19 cellular contexts compared by ENCODE assay signal in the genomic region with DNA sequence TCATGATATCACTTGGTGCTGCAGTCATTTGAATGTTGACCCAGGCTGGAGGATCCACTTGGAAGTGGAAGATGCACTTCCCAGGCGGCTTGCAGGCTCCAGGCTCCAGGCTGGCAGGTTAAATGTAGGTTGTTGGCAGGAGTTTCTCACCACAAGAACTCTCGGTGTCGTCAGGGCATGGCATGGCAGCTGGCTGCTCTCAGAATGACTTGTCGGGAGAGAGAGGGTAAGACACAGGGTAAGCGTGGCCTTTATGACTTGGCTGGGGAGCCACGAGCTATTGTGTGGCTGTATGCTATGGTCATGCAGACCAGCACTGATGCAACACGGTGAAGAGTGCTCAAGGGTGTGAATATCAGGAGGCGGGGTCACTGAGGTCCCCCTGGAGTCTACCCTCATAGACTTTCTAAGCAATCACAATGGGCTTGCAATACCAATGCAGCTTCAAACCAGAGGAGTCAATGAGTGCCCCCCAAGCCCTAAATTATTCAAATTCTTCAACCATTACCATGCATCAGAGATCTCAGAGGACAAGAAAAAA.
DNase-seq lines count a peak whose midpoint lies in the region; ATAC-seq and TF ChIP-seq lines count a peak whose summit lies in the region.
"Had no signal": no experiment of that assay in that cellular context is flagged by ENCODE, and none has a peak within 500 bp of the region (broad histone marks: within the 10 kb centered on the region; RNA-seq: fewer than 3 reads in every experiment).

No MANE protein-coding gene starts in this region.

- no peak overlapping the region for H3K9ac ChIP-seq in endodermal cell (ENCODE audit: extremely low read depth, low read length, poor library complexity, severe bottlenecking)
- H3K9ac ChIP-seq: SK-N-SH had no signal

- H3K4me3 ChIP-seq in endodermal cell (ENCODE audit: low read length) (no peak overlapping the region), tibial nerve (no peak overlapping the region)
- H3K4me3 ChIP-seq: K562 had no signal

- no peaks in the 10 kb centered on the region for H3K36me3 ChIP-seq in endodermal cell (ENCODE audit: control insufficient read depth, insufficient read depth, low read length)
- no peaks in the 10 kb centered on the region for H3K36me3 ChIP-seq in tibial nerve

- no peak overlapping the region for H3K27ac Mint-ChIP-seq in stimulated activated naive CD8-positive, alpha-beta T cell treated with anti-CD3 and anti-CD28 coated beads, Interleukin-15, amount 100 ng/mL, for 72 hours
- H3K27ac Mint-ChIP-seq in endodermal cell = no peak overlapping the region
- H3K27ac Mint-ChIP-seq in stimulated activated effector memory CD8-positive, alpha-beta T cell treated with anti-CD3 and anti-CD28 coated beads, Interleukin-12 subunit alpha, Interleukin-12 subunit beta, amount 100 ng/mL, for 72 hours = no peak overlapping the region
- H3K27ac Mint-ChIP-seq: CD4-positive, alpha-beta T cell had no signal

- peaks cover 8% of the 10 kb centered on the region for H3K9me3 ChIP-seq in endodermal cell (ENCODE audit: control insufficient read depth, low read length)
- peaks cover 0 to 13% (median 0%) of the 10 kb centered on the region in 4 donors for H3K9me3 ChIP-seq in tibial nerve
- H3K9me3 ChIP-seq: SK-N-SH had no signal

- WGBS in endodermal cell (ENCODE audit: insufficient coverage in 1 of 2, insufficient read length in 1 of 2), 2 experiments = 71 to 77% methylated on average over 4 to 8 of the region's 8 CpGs
- 75 to 77% methylated on average over 8 of the region's 8 CpGs for WGBS in tibial nerve, 2 donors

- DNase-seq in stimulated activated naive CD8-positive, alpha-beta T cell treated with anti-CD3 and anti-CD28 coated beads, Interleukin-15, Interleukin-2, amounts not matched to agents 100 U/mL and 50 U/mL, for 24 hours = no peak
- DNase-seq in stimulated activated naive CD8-positive, alpha-beta T cell treated with anti-CD3 and anti-CD28 coated beads, Interleukin-15, amount 100 ng/mL, for 72 hours = no peak
- DNase-seq in NCI-H510A (lab: John Stamatoyannopoulos, UW) (peak; percentile 70), endodermal cell (peak; percentile 62), NCI-H524 (lab: John Stamatoyannopoulos, UW) (no peak), glomerular visceral epithelial cell (ENCODE audit: extremely low spot score) (no peak), tibial nerve (ENCODE audit: low spot score in 2 of 2) (no peak)
- DNase-seq in stimulated activated effector memory CD8-positive, alpha-beta T cell treated with anti-CD3 and anti-CD28 coated beads, Interleukin-12 subunit alpha, Interleukin-12 subunit beta, amount 100 ng/mL, for 72 hours (ENCODE audit: low spot score in 2 of 2) = no peak
- DNase-seq: Calu3; CD4-positive, alpha-beta T cell; NCI-H1930; NCI-H226; NCI-H526 treated with DMSO at 0.1 percent for 48 hours; NK-92 treated with Interleukin-12 subunit alpha and Interleukin-12 subunit beta, amount 100 ng/mL, for 24 hours; RPMI8226; SHP77 treated with DMSO at 0.1 percent for 48 hours; SK-N-SH had no signal

- TF ChIP-seq CTCF in endodermal cell (conservative IDR thresholded peaks at IDR 0.05) = no peak
- TF ChIP-seq CTCF in tibial nerve (IDR thresholded peaks at IDR 0.05) = no peak

- H3K4me1 Mint-ChIP-seq in stimulated activated naive CD8-positive, alpha-beta T cell treated with anti-CD3 and anti-CD28 coated beads, Interleukin-15, amount 100 ng/mL, for 72 hours = no peaks in the 10 kb centered on the region
- H3K4me1 Mint-ChIP-seq in endodermal cell = peaks cover 6% of the 10 kb centered on the region
- H3K4me1 Mint-ChIP-seq in stimulated activated effector memory CD8-positive, alpha-beta T cell treated with anti-CD3 and anti-CD28 coated beads, Interleukin-12 subunit alpha, Interleukin-12 subunit beta, amount 100 ng/mL, for 72 hours = no peaks in the 10 kb centered on the region

- H3K36me3 Mint-ChIP-seq in endodermal cell (ENCODE audit: low read depth) = no peaks in the 10 kb centered on the region
- no peaks in the 10 kb centered on the region for H3K36me3 Mint-ChIP-seq in stimulated activated effector memory CD8-positive, alpha-beta T cell treated with anti-CD3 and anti-CD28 coated beads, Interleukin-12 subunit alpha, Interleukin-12 subunit beta, amount 100 ng/mL, for 72 hours

- H3K27ac ChIP-seq in endodermal cell (ENCODE audit: low read depth, low read length) (no peak overlapping the region), tibial nerve (no peak overlapping the region)

- TF ChIP-seq POLR2A in tibial nerve (IDR thresholded peaks at IDR 0.05) = no peak

- H3K27me3 Mint-ChIP-seq in stimulated activated naive CD8-positive, alpha-beta T cell treated with anti-CD3 and anti-CD28 coated beads, Interleukin-15, amount 100 ng/mL, for 72 hours = peaks cover 11% of the 10 kb centered on the region
- H3K27me3 Mint-ChIP-seq in endodermal cell (ENCODE audit: insufficient read depth) = no peaks in the 10 kb centered on the region
- H3K27me3 Mint-ChIP-seq: CD4-positive, alpha-beta T cell had no signal

- peaks cover 2% of the 10 kb centered on the region for H3K4me1 ChIP-seq in endodermal cell (ENCODE audit: control insufficient read depth, insufficient read depth, low read length)
- H3K4me1 ChIP-seq in tibial nerve = no peaks in the 10 kb centered on the region

- no peak overlapping the region for H3K4me3 Mint-ChIP-seq in stimulated activated naive CD8-positive, alpha-beta T cell treated with anti-CD3 and anti-CD28 coated beads, Interleukin-15, amount 100 ng/mL, for 72 hours
- no peak overlapping the region for H3K4me3 Mint-ChIP-seq in endodermal cell
- H3K4me3 Mint-ChIP-seq in stimulated activated effector memory CD8-positive, alpha-beta T cell treated with anti-CD3 and anti-CD28 coated beads, Interleukin-12 subunit alpha, Interleukin-12 subunit beta, amount 100 ng/mL, for 72 hours = no peak overlapping the region
- H3K4me3 Mint-ChIP-seq: CD4-positive, alpha-beta T cell had no signal

- no peak for TF ChIP-seq EP300 in tibial nerve (IDR thresholded peaks at IDR 0.05)

- H3K9me3 Mint-ChIP-seq in stimulated activated naive CD8-positive, alpha-beta T cell treated with anti-CD3 and anti-CD28 coated beads, Interleukin-15, amount 100 ng/mL, for 72 hours = peaks cover 8 to 22% of the 10 kb centered on the region in 2 donors
- peaks cover 17% of the 10 kb centered on the region for H3K9me3 Mint-ChIP-seq in endodermal cell
- H3K9me3 Mint-ChIP-seq in stimulated activated effector memory CD8-positive, alpha-beta T cell treated with anti-CD3 and anti-CD28 coated beads, Interleukin-12 subunit alpha, Interleukin-12 subunit beta, amount 100 ng/mL, for 72 hours = peaks cover 6% of the 10 kb centered on the region

- H3K27me3 ChIP-seq in endodermal cell (ENCODE audit: control insufficient read depth, insufficient read depth, low read length, poor library complexity, severe bottlenecking) (no peaks in the 10 kb centered on the region), tibial nerve (no peaks in the 10 kb centered on the region)

- ATAC-seq in stimulated activated naive CD8-positive, alpha-beta T cell treated with anti-CD3 and anti-CD28 coated beads, Interleukin-15, Interleukin-2, amounts not matched to agents 100 U/mL and 50 U/mL, for 24 hours = peak; percentile 19
- ATAC-seq in stimulated activated naive CD8-positive, alpha-beta T cell treated with anti-CD3 and anti-CD28 coated beads, Interleukin-15, amount 100 ng/mL, for 72 hours = no peak
- peak; percentile 67 for ATAC-seq in stimulated activated effector memory CD8-positive, alpha-beta T cell treated with anti-CD3 and anti-CD28 coated beads, Interleukin-12 subunit alpha, Interleukin-12 subunit beta, amount 100 ng/mL, for 72 hours
- ATAC-seq: HCT116, K562 had no signal

Comparison
In these comparisons a context has a peak if more than half of its experiments do, and no peak if none do; other contexts are left out.
1. DNase-seq: peak in NCI-H510A (single experiment) and endodermal cell (single experiment); none in stimulated activated naive CD8-positive, alpha-beta T cell treated with anti-CD3 and anti-CD28 coated beads, Interleukin-15, Interleukin-2, amounts not matched to agents 100 U/mL and 50 U/mL, for 24 hours (single experiment), stimulated activated naive CD8-positive, alpha-beta T cell treated with anti-CD3 and anti-CD28 coated beads, Interleukin-15, amount 100 ng/mL, for 72 hours (0 of 2), stimulated activated effector memory CD8-positive, alpha-beta T cell treated with anti-CD3 and anti-CD28 coated beads, Interleukin-12 subunit alpha, Interleukin-12 subunit beta, amount 100 ng/mL, for 72 hours (0 of 2), NCI-H524 (0 of 2), glomerular visceral epithelial cell (single experiment) and tibial nerve (0 of 2).